ENCODE assay signal across 7 cellular contexts in genomic region chr6:138545621-138545980, GRCh38. TPM values are rescaled to one million over a fixed set of nuclear protein-coding genes. Genes with fewer than 3 reads are reported as not detected.
DNase-seq lines count a peak whose midpoint lies in the region; ATAC-seq and TF ChIP-seq lines count a peak whose summit lies in the region.

No MANE protein-coding gene starts in this region.

- ATAC-seq in HG02970 (IDR thresholded peaks at IDR 0.05; ENCODE audit: low FRiP score, unreplicated experiment), result no peak

- H3K4me3 Mint-ChIP-seq in mesothelial cell of epicardium (peak overlapping the region; percentile 66), type B pancreatic cell (peak overlapping the region; percentile 70)

- no peaks in the 10 kb centered on the region for H3K27me3 ChIP-seq in esophagus squamous epithelium

- whole genome bisulfite sequencing in esophagus squamous epithelium, 2 donors, result 38 to 54% methylated on average over 2 to 6 of the region's 6 CpGs

- H3K27ac ChIP-seq in esophagus squamous epithelium, result peak overlapping the region in 3 of 4 donors; percentile 31 to 57 (median 43)

- H3K9me3 Mint-ChIP-seq in mesothelial cell of epicardium (no peaks in the 10 kb centered on the region), type B pancreatic cell (no peaks in the 10 kb centered on the region)

- H3K4me1 ChIP-seq in esophagus squamous epithelium, result peaks cover 0 to 24% (median 6%) of the 10 kb centered on the region in 3 donors

- intact Hi-C loops in esophagus squamous epithelium (cut with DNase I), result no loop called here

- H3K36me3 Mint-ChIP-seq in mesothelial cell of epicardium, result no peaks in the 10 kb centered on the region
- peaks cover 3% of the 10 kb centered on the region for H3K36me3 Mint-ChIP-seq in type B pancreatic cell

- no peak for TF ChIP-seq POLR2A in esophagus squamous epithelium (IDR thresholded peaks at IDR 0.05)

- H3K27ac Mint-ChIP-seq in mesothelial cell of epicardium (peak overlapping the region; percentile 97), type B pancreatic cell (peak overlapping the region; percentile 57)

- H3K9me3 ChIP-seq in esophagus squamous epithelium, result no peaks in the 10 kb centered on the region

- no peaks in the 10 kb centered on the region for H3K36me3 ChIP-seq in esophagus squamous epithelium

- H3K27me3 Mint-ChIP-seq in mesothelial cell of epicardium (ENCODE audit: low read depth), result no peaks in the 10 kb centered on the region
- H3K27me3 Mint-ChIP-seq in type B pancreatic cell, result no peaks in the 10 kb centered on the region

- peak overlapping the region in 3 of 4 donors; percentile 4 to 49 (median 15) for H3K4me3 ChIP-seq in esophagus squamous epithelium

- TF ChIP-seq CTCF in esophagus squamous epithelium (IDR thresholded peaks at IDR 0.05) (no peak), mesothelial cell of epicardium (IDR thresholded peaks at IDR 0.05; ENCODE audit: unreplicated experiment) (no peak), type B pancreatic cell (conservative IDR thresholded peaks at IDR 0.05) (no peak)

- peak; percentile 68 for DNase-seq in NCI-H226
- no peak for DNase-seq in esophagus squamous epithelium (lab: John Stamatoyannopoulos, UW)
- DNase-seq in mesothelial cell of epicardium (ENCODE audit: low spot score in 2 of 2, unreplicated experiment in 2 of 2), result peak; percentile 30 to 59
- no peak for DNase-seq in type B pancreatic cell (ENCODE audit: extremely low spot score, unreplicated experiment)
- no peak for DNase-seq in HT-29 (ENCODE audit: low spot score)
- no peak for DNase-seq in activated T-cell treated with anti-CD3 and anti-CD28 coated beads for 4 hours

- H3K4me1 Mint-ChIP-seq in mesothelial cell of epicardium (peaks cover 53% of the 10 kb centered on the region), type B pancreatic cell (ENCODE audit: unreplicated experiment) (peaks cover 32% of the 10 kb centered on the region)

RNA-seq across cellular contexts. Expression of gene NHSL1, which starts 46.3 kb away (rescaled TPM):
- total RNA-seq in esophagus squamous epithelium (10 to 100 TPM; 13.1 to 58.2 (median 32.0) TPM), mesothelial cell of epicardium (66.1 to 73.6 TPM (median 68.0 TPM) in 3 replicates), type B pancreatic cell (ENCODE audit: low replicate concordance) (29.7 and 63.9 TPM in 2 replicates)
- total RNA-seq in HT-29 (2014; rRNA removed; shearing (Covaris generic)), result 14.1 and 15.6 TPM in 2 replicates

Comparison
In these comparisons a context has a peak if more than half of its experiments do, and no peak if none do; other contexts are left out.
1. DNase-seq: peak in NCI-H226 (single experiment) and mesothelial cell of epicardium (2 of 2); none in esophagus squamous epithelium (single experiment), type B pancreatic cell (single experiment), HT-29 (single experiment) and activated T-cell treated with anti-CD3 and anti-CD28 coated beads for 4 hours (single experiment).